ENCODE assay signal across 12 cellular contexts in genomic region chr2:20665261-20666113, GRCh38. TPM values are rescaled to one million over a fixed set of nuclear protein-coding genes. Genes with fewer than 3 reads are reported as not detected.
A peak's percentile ranks its signal among the peaks of the same experiment; 100 is the strongest.
DNase-seq lines count a peak whose midpoint lies in the region; ATAC-seq and TF ChIP-seq lines count a peak whose summit lies in the region.
"Had no signal": no experiment of that assay in that cellular context is flagged by ENCODE, and none has a peak within 500 bp of the region (broad histone marks: within the 10 kb centered on the region; RNA-seq: fewer than 3 reads in every experiment).

No MANE protein-coding gene starts in this region.

- peak overlapping the region; percentile 38 for H3K4me3 Mint-ChIP-seq in activated CD8-positive, alpha-beta T cell treated with anti-CD3 and anti-CD28 coated beads for 36 hours
- H3K4me3 Mint-ChIP-seq in activated CD8-positive, alpha-beta T cell treated with anti-CD3 and anti-CD28 coated beads, Interleukin-2, amount 10 ng/mL, durations not matched to agents 7 days and 5 days, result no peak overlapping the region
- H3K4me3 Mint-ChIP-seq in activated T-helper 2 cell treated with anti-CD3 and anti-CD28 coated beads, Interferon-gamma antibody, Interleukin-2, Interleukin-4, amounts not matched to agents 10 μg/mL and 5 μg/mL and 100 μg/mL, durations not matched to agents 14 hours and 24 hours and 36 hours (ENCODE audit: low read depth), result peak overlapping the region; percentile 42

- H3K4me1 ChIP-seq in right lobe of liver, result peaks cover 0 to 11% (median 3%) of the 10 kb centered on the region in 4 donors
- H3K4me1 ChIP-seq in suprapubic skin, result peaks cover 52% of the 10 kb centered on the region

- CTCF ChIA-PET in activated CD8-positive, alpha-beta T cell treated with anti-CD3 and anti-CD28 coated beads for 36 hours (lab: Charles Lee), result interaction anchor here (1.1 to 6.6 kb wide), 8 partner anchors 10 to 298 kb away, joined by 3 to 186 read pairs (median 6); no protein-coding TSS in a partner anchor
- CTCF ChIA-PET in activated CD8-positive, alpha-beta T cell treated with anti-CD3 and anti-CD28 coated beads, Interleukin-2, amount 10 ng/mL, durations not matched to agents 7 days and 5 days (lab: Charles Lee), result interaction anchor here (0.7 to 2.3 kb wide), 6 partner anchors 9 to 298 kb away, joined by 3 to 12 read pairs (median 6); partner anchors contain the start of gene HS1BP3

- H3K4me1 Mint-ChIP-seq in activated CD8-positive, alpha-beta T cell treated with anti-CD3 and anti-CD28 coated beads for 36 hours (ENCODE audit: low read depth), result peaks cover 16% of the 10 kb centered on the region
- H3K4me1 Mint-ChIP-seq in activated CD8-positive, alpha-beta T cell treated with anti-CD3 and anti-CD28 coated beads, Interleukin-2, amount 10 ng/mL, durations not matched to agents 7 days and 5 days (ENCODE audit: low read depth), result peaks cover 14% of the 10 kb centered on the region
- no peaks in the 10 kb centered on the region for H3K4me1 Mint-ChIP-seq in activated T-helper 2 cell treated with anti-CD3 and anti-CD28 coated beads, Interferon-gamma antibody, Interleukin-2, Interleukin-4, amounts not matched to agents 10 μg/mL and 5 μg/mL and 100 μg/mL, durations not matched to agents 14 hours and 24 hours and 36 hours (ENCODE audit: low read depth)

- POLR2A ChIA-PET in activated CD8-positive, alpha-beta T cell treated with anti-CD3 and anti-CD28 coated beads for 36 hours (lab: Charles Lee), result interaction anchor here (1.5 to 1.6 kb wide), 2 partner anchors 10 kb away, joined by 3 to 7 read pairs; no protein-coding TSS in a partner anchor
- POLR2A ChIA-PET in activated CD8-positive, alpha-beta T cell treated with anti-CD3 and anti-CD28 coated beads, Interleukin-2, amount 10 ng/mL, durations not matched to agents 7 days and 5 days (lab: Charles Lee), result interaction anchor here (1.2 kb wide), 1 partner anchor 14 kb away, joined by 3 read pairs; no protein-coding TSS in a partner anchor

- TF ChIP-seq EP300 in suprapubic skin (IDR thresholded peaks at IDR 0.05), result no peak

- 6% methylated on average over 26 of the region's 56 CpGs for WGBS in right lobe of liver (ENCODE audit: insufficient coverage, low coverage, low lambda C conversion rate, missing lambda C conversion rate)
- 12% methylated on average over 26 of the region's 56 CpGs for WGBS in suprapubic skin

- H3K27ac ChIP-seq in right lobe of liver (peak overlapping the region; percentile 62 to 70 (median 67)), suprapubic skin (no peak overlapping the region)
- H3K27ac ChIP-seq: C4-2B, neutrophil, SJSA1 had no signal

- peak; percentile 16 for DNase-seq in activated CD8-positive, alpha-beta T cell treated with anti-CD3 and anti-CD28 coated beads for 36 hours
- no peak for DNase-seq in activated CD8-positive, alpha-beta T cell treated with anti-CD3 and anti-CD28 coated beads, Interleukin-2, amount 10 ng/mL, durations not matched to agents 7 days and 5 days
- DNase-seq in activated T-helper 2 cell treated with anti-CD3 and anti-CD28 coated beads, Interferon-gamma antibody, Interleukin-2, Interleukin-4, amounts not matched to agents 10 μg/mL and 5 μg/mL and 100 μg/mL, durations not matched to agents 14 hours and 24 hours and 36 hours (ENCODE audit: low spot score), result no peak
- DNase-seq in right lobe of liver (no peak), suprapubic skin (ENCODE audit: low spot score in 2 of 2) (no peak), cerebellar nuclear complex (lab: John Stamatoyannopoulos, UW) (no peak), EL (no peak), superior temporal gyrus (ENCODE audit: extremely low spot score) (no peak)
- DNase-seq: central memory CD4-positive, alpha-beta T cell had no signal

- TF ChIP-seq CTCF in activated CD8-positive, alpha-beta T cell treated with anti-CD3 and anti-CD28 coated beads for 36 hours (IDR thresholded peaks at IDR 0.05), result no peak
- TF ChIP-seq CTCF in right lobe of liver (IDR thresholded peaks at IDR 0.05) (no peak), suprapubic skin (IDR thresholded peaks at IDR 0.05) (no peak)

- H3K27me3 Mint-ChIP-seq in activated CD8-positive, alpha-beta T cell treated with anti-CD3 and anti-CD28 coated beads for 36 hours, result peaks cover 72% of the 10 kb centered on the region
- peaks cover 67% of the 10 kb centered on the region for H3K27me3 Mint-ChIP-seq in activated CD8-positive, alpha-beta T cell treated with anti-CD3 and anti-CD28 coated beads, Interleukin-2, amount 10 ng/mL, durations not matched to agents 7 days and 5 days (ENCODE audit: low read depth)
- H3K27me3 Mint-ChIP-seq in activated T-helper 2 cell treated with anti-CD3 and anti-CD28 coated beads, Interferon-gamma antibody, Interleukin-2, Interleukin-4, amounts not matched to agents 10 μg/mL and 5 μg/mL and 100 μg/mL, durations not matched to agents 14 hours and 24 hours and 36 hours (ENCODE audit: low read depth), result peaks cover 72% of the 10 kb centered on the region

- no peak overlapping the region for H3K27ac Mint-ChIP-seq in activated CD8-positive, alpha-beta T cell treated with anti-CD3 and anti-CD28 coated beads for 36 hours
- H3K27ac Mint-ChIP-seq in activated CD8-positive, alpha-beta T cell treated with anti-CD3 and anti-CD28 coated beads, Interleukin-2, amount 10 ng/mL, durations not matched to agents 7 days and 5 days, result no peak overlapping the region
- H3K27ac Mint-ChIP-seq in activated T-helper 2 cell treated with anti-CD3 and anti-CD28 coated beads, Interferon-gamma antibody, Interleukin-2, Interleukin-4, amounts not matched to agents 10 μg/mL and 5 μg/mL and 100 μg/mL, durations not matched to agents 14 hours and 24 hours and 36 hours, result no peak overlapping the region

- H3K27me3 ChIP-seq in right lobe of liver (no peaks in the 10 kb centered on the region), suprapubic skin (peaks cover 87% of the 10 kb centered on the region)

- H3K36me3 Mint-ChIP-seq in activated CD8-positive, alpha-beta T cell treated with anti-CD3 and anti-CD28 coated beads for 36 hours (ENCODE audit: low read depth), result no peaks in the 10 kb centered on the region
- H3K36me3 Mint-ChIP-seq in activated CD8-positive, alpha-beta T cell treated with anti-CD3 and anti-CD28 coated beads, Interleukin-2, amount 10 ng/mL, durations not matched to agents 7 days and 5 days (ENCODE audit: low read depth), result no peaks in the 10 kb centered on the region
- H3K36me3 Mint-ChIP-seq in activated T-helper 2 cell treated with anti-CD3 and anti-CD28 coated beads, Interferon-gamma antibody, Interleukin-2, Interleukin-4, amounts not matched to agents 10 μg/mL and 5 μg/mL and 100 μg/mL, durations not matched to agents 14 hours and 24 hours and 36 hours (ENCODE audit: low read depth), result no peaks in the 10 kb centered on the region

- H3K9me3 ChIP-seq in right lobe of liver, result no peaks in the 10 kb centered on the region
- no peaks in the 10 kb centered on the region for H3K9me3 ChIP-seq in suprapubic skin
- H3K9me3 ChIP-seq: neutrophil, SJSA1 had no signal

- intact Hi-C loops in activated CD8-positive, alpha-beta T cell treated with anti-CD3 and anti-CD28 coated beads for 36 hours (cut with micrococcal nuclease), result no loop called here
- intact Hi-C loops in activated T-helper 2 cell treated with anti-CD3 and anti-CD28 coated beads, Interferon-gamma antibody, Interleukin-2, Interleukin-4, amounts not matched to agents 10 μg/mL and 5 μg/mL and 100 μg/mL, durations not matched to agents 14 hours and 24 hours and 36 hours (cut with micrococcal nuclease), result loop anchor here (5.0 to 10.0 kb wide), 2 partner anchors 449 to 1313 kb away; no protein-coding TSS in a partner anchor
- intact Hi-C loops in right lobe of liver (cut with DNase I), result loop anchor here (10.0 kb wide), 2 partner anchors 89 to 299 kb away; no protein-coding TSS in a partner anchor

- ATAC-seq in activated CD8-positive, alpha-beta T cell treated with anti-CD3 and anti-CD28 coated beads for 36 hours, result no peak
- no peak for ATAC-seq in activated CD8-positive, alpha-beta T cell treated with anti-CD3 and anti-CD28 coated beads, Interleukin-2, amount 10 ng/mL, durations not matched to agents 7 days and 5 days
- ATAC-seq in right lobe of liver, result peak in 1 of 4 donors; percentile 2

- TF ChIP-seq POLR2A in right lobe of liver (IDR thresholded peaks at IDR 0.05) (no peak), suprapubic skin (IDR thresholded peaks at IDR 0.05) (no peak)

- H3K4me3 ChIP-seq in right lobe of liver (peak overlapping the region; percentile 53 to 61 (median 54)), suprapubic skin (peak overlapping the region; percentile 53)

- H3K36me3 ChIP-seq in right lobe of liver (peaks cover 0 to 1% (median 0%) of the 10 kb centered on the region in 4 donors), suprapubic skin (no peaks in the 10 kb centered on the region)
- H3K36me3 ChIP-seq: neutrophil, SJSA1 had no signal

- no peaks in the 10 kb centered on the region for H3K9me3 Mint-ChIP-seq in activated CD8-positive, alpha-beta T cell treated with anti-CD3 and anti-CD28 coated beads for 36 hours
- no peaks in the 10 kb centered on the region for H3K9me3 Mint-ChIP-seq in activated CD8-positive, alpha-beta T cell treated with anti-CD3 and anti-CD28 coated beads, Interleukin-2, amount 10 ng/mL, durations not matched to agents 7 days and 5 days (ENCODE audit: insufficient read depth)
- H3K9me3 Mint-ChIP-seq in activated T-helper 2 cell treated with anti-CD3 and anti-CD28 coated beads, Interferon-gamma antibody, Interleukin-2, Interleukin-4, amounts not matched to agents 10 μg/mL and 5 μg/mL and 100 μg/mL, durations not matched to agents 14 hours and 24 hours and 36 hours, result no peaks in the 10 kb centered on the region

RNA-seq across cellular contexts. Expression of gene GDF7, which starts 1.5 kb away (rescaled TPM):
- total RNA-seq in activated CD8-positive, alpha-beta T cell treated with anti-CD3 and anti-CD28 coated beads for 36 hours, result not detected
- not detected for total RNA-seq in activated CD8-positive, alpha-beta T cell treated with anti-CD3 and anti-CD28 coated beads, Interleukin-2, amount 10 ng/mL, durations not matched to agents 7 days and 5 days
- 0.05 and 0.11 TPM in 2 replicates for total RNA-seq in activated T-helper 2 cell treated with anti-CD3 and anti-CD28 coated beads, Interferon-gamma antibody, Interleukin-2, Interleukin-4, amounts not matched to agents 10 μg/mL and 5 μg/mL and 100 μg/mL, durations not matched to agents 14 hours and 24 hours and 36 hours
- 1 to 10 TPM in 5 of 6 experiments, under 1 TPM in 1; 0.95 to 5.0 (median 2.9) TPM for total RNA-seq in right lobe of liver
- 1 to 10 TPM; 1.9 to 3.1 (median 2.4) TPM for total RNA-seq in suprapubic skin

RNA-seq across cellular contexts. Expression of gene HS1BP3, which starts 14.6 kb away (rescaled TPM):
- 1 to 10 TPM; 6.5 to 7.9 TPM for total RNA-seq in activated CD8-positive, alpha-beta T cell treated with anti-CD3 and anti-CD28 coated beads for 36 hours
- total RNA-seq in activated CD8-positive, alpha-beta T cell treated with anti-CD3 and anti-CD28 coated beads, Interleukin-2, amount 10 ng/mL, durations not matched to agents 7 days and 5 days, result 10 to 100 TPM; 10.5 to 11.2 TPM
- 11.5 and 11.9 TPM in 2 replicates for total RNA-seq in activated T-helper 2 cell treated with anti-CD3 and anti-CD28 coated beads, Interferon-gamma antibody, Interleukin-2, Interleukin-4, amounts not matched to agents 10 μg/mL and 5 μg/mL and 100 μg/mL, durations not matched to agents 14 hours and 24 hours and 36 hours
- total RNA-seq in right lobe of liver (10 to 100 TPM; 17.5 to 34.7 (median 20.2) TPM), suprapubic skin (10 to 100 TPM; 23.3 to 38.2 (median 34.2) TPM)
